In the genomic region with DNA sequence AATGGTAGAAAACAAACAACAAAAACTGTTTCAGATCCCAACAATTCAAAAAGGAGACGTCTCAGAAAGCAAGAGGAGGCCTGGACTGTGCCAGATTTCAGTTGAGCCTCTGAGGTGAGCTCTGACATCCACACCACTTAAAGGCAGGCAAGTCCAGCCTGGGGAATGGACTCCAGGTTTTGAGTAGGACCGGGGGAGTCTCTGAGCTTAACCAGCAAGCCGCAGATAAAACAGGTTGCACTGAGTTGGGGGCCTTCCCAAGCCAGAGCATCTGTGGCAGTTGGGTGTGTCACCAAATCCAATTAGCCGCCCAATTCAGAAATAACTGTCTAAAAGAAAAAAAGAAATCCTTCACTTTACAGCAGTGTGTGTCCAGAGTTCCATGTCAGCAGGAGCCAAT, we compare ENCODE assay signal across 13 cellular contexts. TPM values are rescaled to one million over a fixed set of nuclear protein-coding genes. Genes with fewer than 3 reads are reported as not detected.
A peak's percentile ranks its signal among the peaks of the same experiment; 100 is the strongest.
DNase-seq lines count a peak whose midpoint lies in the region; ATAC-seq and TF ChIP-seq lines count a peak whose summit lies in the region.
"Had no signal": no experiment of that assay in that cellular context is flagged by ENCODE, and none has a peak within 500 bp of the region (broad histone marks: within the 10 kb centered on the region; RNA-seq: fewer than 3 reads in every experiment).

No MANE protein-coding gene starts in this region.

- in situ Hi-C loops in brain microvascular endothelial cell (cut with HindIII; ENCODE audit: low pct_ligation_motif_present, low sequenced_read_pairs): no loop called here

- H3K4me1 Mint-ChIP-seq in activated CD8-positive, alpha-beta memory T cell treated with anti-CD3 and anti-CD28 coated beads, Interleukin-2, amount 10 ng/mL, durations not matched to agents 7 days and 5 days: peaks cover 54% of the 10 kb centered on the region
- peaks cover 68% of the 10 kb centered on the region for H3K4me1 Mint-ChIP-seq in activated naive CD8-positive, alpha-beta T cell treated with anti-CD3 and anti-CD28 coated beads, Interleukin-2, amount 50 U/mL, for 24 hours
- H3K4me1 Mint-ChIP-seq in stimulated activated naive B cell treated with anti-CD40 and anti-IgM and Interleukin-4, amounts not matched to agents 10 μg/mL and 1 μg/mL and 100 μg/mL, for 72 hours: peaks cover 25 to 44% of the 10 kb centered on the region in 2 donors

- H3K9me3 Mint-ChIP-seq in activated CD8-positive, alpha-beta memory T cell treated with anti-CD3 and anti-CD28 coated beads, Interleukin-2, amount 10 ng/mL, durations not matched to agents 7 days and 5 days (ENCODE audit: low read depth): no peaks in the 10 kb centered on the region
- no peaks in the 10 kb centered on the region for H3K9me3 Mint-ChIP-seq in activated naive CD8-positive, alpha-beta T cell treated with anti-CD3 and anti-CD28 coated beads, Interleukin-2, amount 50 U/mL, for 24 hours
- H3K9me3 Mint-ChIP-seq in stimulated activated naive B cell treated with anti-CD40 and anti-IgM and Interleukin-4, amounts not matched to agents 10 μg/mL and 1 μg/mL and 100 μg/mL, for 72 hours: no peaks in the 10 kb centered on the region

- H3K4me3 ChIP-seq in brain microvascular endothelial cell (ENCODE audit: low read depth, low read length): no peak overlapping the region

- no peak overlapping the region for H3K27ac ChIP-seq in brain microvascular endothelial cell
- H3K27ac ChIP-seq: foreskin keratinocyte had no signal

- no peak overlapping the region for H3K4me3 Mint-ChIP-seq in activated CD8-positive, alpha-beta memory T cell treated with anti-CD3 and anti-CD28 coated beads, Interleukin-2, amount 10 ng/mL, durations not matched to agents 7 days and 5 days
- no peak overlapping the region for H3K4me3 Mint-ChIP-seq in activated naive CD8-positive, alpha-beta T cell treated with anti-CD3 and anti-CD28 coated beads, Interleukin-2, amount 50 U/mL, for 24 hours
- no peak overlapping the region for H3K4me3 Mint-ChIP-seq in stimulated activated naive B cell treated with anti-CD40 and anti-IgM and Interleukin-4, amounts not matched to agents 10 μg/mL and 1 μg/mL and 100 μg/mL, for 72 hours

- no peaks in the 10 kb centered on the region for H3K27me3 ChIP-seq in brain microvascular endothelial cell (replicated peaks)
- H3K27me3 ChIP-seq: foreskin keratinocyte had no signal

- DNase-seq in activated CD8-positive, alpha-beta memory T cell treated with anti-CD3 and anti-CD28 coated beads, Interleukin-2, amount 10 ng/mL, durations not matched to agents 7 days and 5 days: no peak
- no peak for DNase-seq in activated CD8-positive, alpha-beta memory T cell treated with anti-CD3 and anti-CD28 coated beads, Interleukin-2, amount 50 U/mL, for 48 hours
- DNase-seq in OCI-M1 (lab: John Stamatoyannopoulos, UW) (peak; percentile 21), SKM-1 (lab: John Stamatoyannopoulos, UW; ENCODE audit: unreplicated experiment) (no peak), brain microvascular endothelial cell (no peak)
- DNase-seq in activated naive CD8-positive, alpha-beta T cell treated with anti-CD3 and anti-CD28 coated beads, Interleukin-2, amount 50 U/mL, for 24 hours: no peak
- no peak for DNase-seq in stimulated activated naive B cell treated with anti-CD40 and anti-IgM and Interleukin-4, amounts not matched to agents 10 μg/mL and 1 μg/mL and 100 μg/mL, for 72 hours
- DNase-seq: aorta; foreskin keratinocyte; midbrain; NCI-H1436 treated with DMSO at 0.1 percent for 48 hours; NK-92 treated with Interleukin-12 subunit alpha and Interleukin-12 subunit beta, amount 100 ng/mL, for 24 hours had no signal

- H3K27me3 Mint-ChIP-seq in activated CD8-positive, alpha-beta memory T cell treated with anti-CD3 and anti-CD28 coated beads, Interleukin-2, amount 10 ng/mL, durations not matched to agents 7 days and 5 days: no peaks in the 10 kb centered on the region
- H3K27me3 Mint-ChIP-seq in activated naive CD8-positive, alpha-beta T cell treated with anti-CD3 and anti-CD28 coated beads, Interleukin-2, amount 50 U/mL, for 24 hours: no peaks in the 10 kb centered on the region
- no peaks in the 10 kb centered on the region for H3K27me3 Mint-ChIP-seq in stimulated activated naive B cell treated with anti-CD40 and anti-IgM and Interleukin-4, amounts not matched to agents 10 μg/mL and 1 μg/mL and 100 μg/mL, for 72 hours

- TF ChIP-seq CTCF in brain microvascular endothelial cell (IDR thresholded peaks at IDR 0.05; ENCODE audit: low read depth, low read length, missing control alignments): no peak

- peaks cover 72% of the 10 kb centered on the region for H3K36me3 ChIP-seq in brain microvascular endothelial cell (replicated peaks)

- CTCF ChIA-PET in activated CD8-positive, alpha-beta memory T cell treated with anti-CD3 and anti-CD28 coated beads, Interleukin-2, amount 10 ng/mL, durations not matched to agents 7 days and 5 days (lab: Charles Lee): interaction anchor here (0.6 to 12.3 kb wide), 22 partner anchors 8 to 230 kb away, joined by 3 to 134 read pairs (median 4); a partner anchor contains a TSS

- peaks cover 71% of the 10 kb centered on the region for H3K36me3 Mint-ChIP-seq in activated CD8-positive, alpha-beta memory T cell treated with anti-CD3 and anti-CD28 coated beads, Interleukin-2, amount 10 ng/mL, durations not matched to agents 7 days and 5 days
- H3K36me3 Mint-ChIP-seq in activated naive CD8-positive, alpha-beta T cell treated with anti-CD3 and anti-CD28 coated beads, Interleukin-2, amount 50 U/mL, for 24 hours (ENCODE audit: low read depth): peaks cover 75% of the 10 kb centered on the region
- H3K36me3 Mint-ChIP-seq in stimulated activated naive B cell treated with anti-CD40 and anti-IgM and Interleukin-4, amounts not matched to agents 10 μg/mL and 1 μg/mL and 100 μg/mL, for 72 hours: peaks cover 59 to 78% of the 10 kb centered on the region in 2 donors

- H3K27ac Mint-ChIP-seq in activated CD8-positive, alpha-beta memory T cell treated with anti-CD3 and anti-CD28 coated beads, Interleukin-2, amount 10 ng/mL, durations not matched to agents 7 days and 5 days: peak overlapping the region; percentile 74
- peak overlapping the region; percentile 94 for H3K27ac Mint-ChIP-seq in activated naive CD8-positive, alpha-beta T cell treated with anti-CD3 and anti-CD28 coated beads, Interleukin-2, amount 50 U/mL, for 24 hours
- peak overlapping the region; percentile 42 for H3K27ac Mint-ChIP-seq in stimulated activated naive B cell treated with anti-CD40 and anti-IgM and Interleukin-4, amounts not matched to agents 10 μg/mL and 1 μg/mL and 100 μg/mL, for 72 hours

- no peak for ATAC-seq in activated CD8-positive, alpha-beta memory T cell treated with anti-CD3 and anti-CD28 coated beads, Interleukin-2, amount 10 ng/mL, durations not matched to agents 7 days and 5 days
- ATAC-seq in activated naive CD8-positive, alpha-beta T cell treated with anti-CD3 and anti-CD28 coated beads, Interleukin-2, amount 50 U/mL, for 24 hours: no peak
- no peak for ATAC-seq in stimulated activated naive B cell treated with anti-CD40 and anti-IgM and Interleukin-4, amounts not matched to agents 10 μg/mL and 1 μg/mL and 100 μg/mL, for 72 hours (replicated peaks)
- ATAC-seq in HG02759 (IDR thresholded peaks at IDR 0.05; ENCODE audit: unreplicated experiment): no peak

RNA-seq across cellular contexts. Expression of a gene that starts 54.7 kb away (rescaled TPM):
- 10 to 100 TPM; 44.9 to 47.4 TPM for total RNA-seq in activated CD8-positive, alpha-beta memory T cell treated with anti-CD3 and anti-CD28 coated beads, Interleukin-2, amount 10 ng/mL, durations not matched to agents 7 days and 5 days

RNA-seq across cellular contexts. Expression of a gene that starts 55.0 kb away (rescaled TPM):
- total RNA-seq in activated CD8-positive, alpha-beta memory T cell treated with anti-CD3 and anti-CD28 coated beads, Interleukin-2, amount 10 ng/mL, durations not matched to agents 7 days and 5 days: 10 to 100 TPM; 13.9 to 23.8 TPM

Comparison
In these comparisons a context has a peak if more than half of its experiments do, and no peak if none do; other contexts are left out.
1. H3K27ac Mint-ChIP-seq: peak in every context shown above with its lines; median percentile 94 in activated naive CD8-positive, alpha-beta T cell treated with anti-CD3 and anti-CD28 coated beads, Interleukin-2, amount 50 U/mL, for 24 hours; 74 in activated CD8-positive, alpha-beta memory T cell treated with anti-CD3 and anti-CD28 coated beads, Interleukin-2, amount 10 ng/mL, durations not matched to agents 7 days and 5 days; 42 in stimulated activated naive B cell treated with anti-CD40 and anti-IgM and Interleukin-4, amounts not matched to agents 10 μg/mL and 1 μg/mL and 100 μg/mL, for 72 hours.